Comparison of ENCODE assay signal across 17 cellular contexts in genomic region chr10:75358121-75358520, GRCh38. TPM values are rescaled to one million over a fixed set of nuclear protein-coding genes. Genes with fewer than 3 reads are reported as not detected.
DNase-seq lines count a peak whose midpoint lies in the region; ATAC-seq and TF ChIP-seq lines count a peak whose summit lies in the region.
"Had no signal": no experiment of that assay in that cellular context is flagged by ENCODE, and none has a peak within 500 bp of the region (broad histone marks: within the 10 kb centered on the region; RNA-seq: fewer than 3 reads in every experiment).

No MANE protein-coding gene starts in this region.

- H3K4me1 ChIP-seq in HEK293 (ENCODE audit: control insufficient read depth, insufficient read depth, low read length) = peaks cover 16% of the 10 kb centered on the region
- peaks cover 13% of the 10 kb centered on the region for H3K4me1 ChIP-seq in foreskin keratinocyte
- H3K4me1 ChIP-seq in skeletal muscle satellite cell (ENCODE audit: control insufficient read depth, insufficient read depth, low read length) = peaks cover 20% of the 10 kb centered on the region
- H3K4me1 ChIP-seq: BE2C, SJSA1 had no signal

- DNase-seq in RWPE1 (ENCODE audit: low spot score) (no peak), foreskin keratinocyte (no peak), islet precursor cell (no peak)
- no peak for DNase-seq in stimulated activated naive CD4-positive, alpha-beta T cell treated with Interleukin-2 at 50 U/mL for 16 hours (lab: John Stamatoyannopoulos, UW)
- DNase-seq: BE2C; CD8-positive, alpha-beta memory T cell; DMS 273 treated with DMSO at 0.1 percent for 48 hours; MM.1S; NCI-H1105 treated with DMSO at 0.1 percent for 48 hours; NCI-H187 treated with DMSO at 0.1 percent for 48 hours; NCI-H2171 treated with DMSO at 0.1 percent for 48 hours; NCI-H510A had no signal

- H3K9me3 ChIP-seq in HEK293 (ENCODE audit: control insufficient read depth, insufficient read depth, low read depth, low read length) (no peaks in the 10 kb centered on the region), skeletal muscle satellite cell (replicated peaks; ENCODE audit: low read length) (no peaks in the 10 kb centered on the region)
- H3K9me3 ChIP-seq: BE2C, SJSA1 had no signal

- H3K36me3 ChIP-seq in HEK293 (ENCODE audit: control insufficient read depth in 2 of 2, insufficient read depth in 1 of 2, low read length in 2 of 2) = no peaks in the 10 kb centered on the region
- H3K36me3 ChIP-seq in skeletal muscle satellite cell (ENCODE audit: insufficient read depth, low read length) = no peaks in the 10 kb centered on the region
- H3K36me3 ChIP-seq: BE2C, SJSA1 had no signal

- H3K27ac ChIP-seq in HEK293 (ENCODE audit: extremely low read depth, low read depth, low read length) = peak overlapping the region; percentile 76; the same call in 1 of the 2 replicates
- peak overlapping the region; percentile 96 for H3K27ac ChIP-seq in RWPE1
- peak overlapping the region; percentile 21 for H3K27ac ChIP-seq in foreskin keratinocyte
- H3K27ac ChIP-seq: KMS-11, SJSA1 had no signal

- no peak overlapping the region for H3K9ac ChIP-seq in skeletal muscle satellite cell (ENCODE audit: low read depth, low read length)
- H3K9ac ChIP-seq: KMS-11 had no signal

- TF ChIP-seq CTCF in HEK293 (tag by site-specific recombination; IDR thresholded peaks at IDR 0.05) = no peak
- no peak for TF ChIP-seq CTCF in RWPE1 (conservative IDR thresholded peaks at IDR 0.05; ENCODE audit: low read depth)
- TF ChIP-seq CTCF in foreskin keratinocyte (conservative IDR thresholded peaks at IDR 0.05) = no peak

- H3K4me3 ChIP-seq in HEK293 (ENCODE audit: low read depth, low read length) (no peak overlapping the region), skeletal muscle satellite cell (ENCODE audit: low read length) (no peak overlapping the region)
- H3K4me3 ChIP-seq: SJSA1 had no signal

- peak overlapping the region; percentile 2 for H3K4me2 ChIP-seq in skeletal muscle satellite cell (ENCODE audit: low read length)
- H3K4me2 ChIP-seq: KMS-11 had no signal

- CTCF ChIA-PET in HEK293 (lab: Yijun Ruan, JAX) = interaction anchor here (3.5 kb wide), 1 partner anchor 36 kb away, joined by 13 read pairs; no protein-coding TSS in a partner anchor
- CTCF ChIA-PET in RWPE1 (lab: Yijun Ruan, JAX) = interaction anchor here (0.7 to 0.9 kb wide), 3 partner anchors 38 to 679 kb away, joined by 3 to 5 read pairs (median 4); no protein-coding TSS in a partner anchor

- POLR2A ChIA-PET in HEK293 (lab: Yijun Ruan, JAX) = interaction anchor here (0.7 to 2.7 kb wide), 4 partner anchors 19 to 63 kb away, joined by 3 to 13 read pairs (median 8); partner anchors contain the start of gene ZNF503
- POLR2A ChIA-PET in RWPE1 (lab: Yijun Ruan, JAX; ENCODE audit: low non-redundant PET) = interaction anchor here (0.9 to 1.0 kb wide), 3 partner anchors 43 to 63 kb away, joined by 3 to 6 read pairs (median 3); partner anchors contain the start of gene ZNF503

- ATAC-seq in foreskin keratinocyte = no peak
- ATAC-seq in GM21723 (IDR thresholded peaks at IDR 0.05; ENCODE audit: unreplicated experiment) = no peak

- no peaks in the 10 kb centered on the region for H3K27me3 ChIP-seq in foreskin keratinocyte
- peaks cover under 1% of the 10 kb centered on the region for H3K27me3 ChIP-seq in skeletal muscle satellite cell (ENCODE audit: control insufficient read depth, insufficient read depth, low read length)
- H3K27me3 ChIP-seq: BE2C, SJSA1 had no signal

TF ChIP-seq in HEK293, 187 proteins besides CTCF, POLR2A, EP300 and RAD21:
- TF ChIP-seq SCRT1 (tag by site-specific recombination; IDR thresholded peaks at IDR 0.05; ENCODE audit: borderline replicate concordance) (no peak), ZNF529 (tag by site-specific recombination; IDR thresholded peaks at IDR 0.05; ENCODE audit: insufficient replicate concordance) (no peak), FEZF1 (tag by site-specific recombination; IDR thresholded peaks at IDR 0.05) (peak; percentile 87), BCL11A (tag by site-specific recombination; IDR thresholded peaks at IDR 0.05; ENCODE audit: low read depth) (no peak), ZNF362 (tag by site-specific recombination; IDR thresholded peaks at IDR 0.05) (no peak), WT1 (tag by site-specific recombination; IDR thresholded peaks at IDR 0.05) (no peak), ZBTB20 (tag by site-specific recombination; IDR thresholded peaks at IDR 0.05) (no peak)
- TF ChIP-seq, protein P1, sequence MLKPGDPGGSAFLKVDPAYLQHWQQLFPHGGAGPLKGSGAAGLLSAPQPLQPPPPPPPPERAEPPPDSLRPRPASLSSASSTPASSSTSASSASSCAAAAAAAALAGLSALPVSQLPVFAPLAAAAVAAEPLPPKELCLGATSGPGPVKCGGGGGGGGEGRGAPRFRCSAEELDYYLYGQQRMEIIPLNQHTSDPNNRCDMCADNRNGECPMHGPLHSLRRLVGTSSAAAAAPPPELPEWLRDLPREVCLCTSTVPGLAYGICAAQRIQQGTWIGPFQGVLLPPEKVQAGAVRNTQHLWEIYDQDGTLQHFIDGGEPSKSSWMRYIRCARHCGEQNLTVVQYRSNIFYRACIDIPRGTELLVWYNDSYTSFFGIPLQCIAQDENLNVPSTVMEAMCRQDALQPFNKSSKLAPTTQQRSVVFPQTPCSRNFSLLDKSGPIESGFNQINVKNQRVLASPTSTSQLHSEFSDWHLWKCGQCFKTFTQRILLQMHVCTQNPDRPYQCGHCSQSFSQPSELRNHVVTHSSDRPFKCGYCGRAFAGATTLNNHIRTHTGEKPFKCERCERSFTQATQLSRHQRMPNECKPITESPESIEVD (tag by site-specific recombination; IDR thresholded peaks at IDR 0.05) = peak; percentile 29; the same call in 1 of the 2 replicates

RNA-seq across cellular contexts. Expression of gene ZNF503, which starts 43.4 kb away (rescaled TPM):
- 5.1 and 5.7 TPM in 2 replicates for total RNA-seq in foreskin keratinocyte
- polyA plus RNA-seq in foreskin keratinocyte = 4.6 and 4.7 TPM in 2 replicates
- 11.7 and 25.8 TPM in 2 replicates for total RNA-seq in skeletal muscle satellite cell (2012; rRNA removed)
- polyA plus RNA-seq: CD8-positive, alpha-beta memory T cell had no signal

Comparison
In these comparisons a context has a peak if more than half of its experiments do, and no peak if none do; other contexts are left out.
1. H3K27ac ChIP-seq: peak in every context shown above with its lines; median percentile 96 in RWPE1; 76 in HEK293; 21 in foreskin keratinocyte.